In genomic region chr4:6926681-6927478, GRCh38 we compare ENCODE assay signal across 1 cellular context.
TF ChIP-seq lines count a peak whose summit lies in the region.

No MANE protein-coding gene starts in this region.

TF ChIP-seq in HepG2, 621 proteins besides CTCF, POLR2A, EP300 and RAD21 (continued from another document and continues in another):
- TF ChIP-seq ZNF687 (CRISPR knock-in tag; IDR thresholded peaks at IDR 0.05) (peak; percentile 85), ZNF768 (CRISPR knock-in tag; IDR thresholded peaks at IDR 0.05) (peak; percentile 18; the same call in 1 of the 2 replicates), ZNF597 (CRISPR knock-in tag; IDR thresholded peaks at IDR 0.05) (no peak), PRPF4 (IDR thresholded peaks at IDR 0.05; ENCODE audit: low read depth, low read length, poor library complexity, severe bottlenecking) (no peak), U2AF1 (optimal IDR thresholded peaks at IDR 0.05; ENCODE audit: low read depth, low read length) (no peak), ZNF660 (CRISPR knock-in tag; IDR thresholded peaks at IDR 0.05; ENCODE audit: borderline replicate concordance, low read depth) (no peak), ZBED4 (CRISPR knock-in tag; IDR thresholded peaks at IDR 0.05; ENCODE audit: borderline replicate concordance) (0 out of 2 replicates have a peak, but pooled peaks have one; percentile 25), SAP130 (CRISPR knock-in tag; IDR thresholded peaks at IDR 0.05; ENCODE audit: low read depth) (peak; percentile 81), ASH2L (IDR thresholded peaks at IDR 0.05; ENCODE audit: insufficient read length, low read depth, low read length) (peak; percentile 24), ZBTB37 (CRISPR knock-in tag; IDR thresholded peaks at IDR 0.05) (no peak), SOX13 (IDR thresholded peaks at IDR 0.05) (no peak), SOX13 (CRISPR knock-in tag; conservative IDR thresholded peaks at IDR 0.05 in 1 of 2, IDR thresholded peaks at IDR 0.05 in 1 of 2) (peak in 1 of 2 experiments; percentile 51; a peak in 1 of 4 replicates), SETDB1 (CRISPR knock-in tag; IDR thresholded peaks at IDR 0.05; ENCODE audit: borderline replicate concordance) (no peak), FUBP1 (CRISPR knock-in tag; IDR thresholded peaks at IDR 0.05; ENCODE audit: borderline replicate concordance) (no peak), KMT2B (CRISPR knock-in tag; IDR thresholded peaks at IDR 0.05) (peak; percentile 48; the same call in 1 of the 2 replicates), ZNF703 (CRISPR knock-in tag; IDR thresholded peaks at IDR 0.05; ENCODE audit: borderline replicate concordance) (no peak), RELA (CRISPR knock-in tag; IDR thresholded peaks at IDR 0.05) (no peak), ZNF446 (CRISPR knock-in tag; IDR thresholded peaks at IDR 0.05) (no peak), NFKB2 (CRISPR knock-in tag; IDR thresholded peaks at IDR 0.05; ENCODE audit: borderline replicate concordance) (no peak; the same call in 1 of the 2 replicates), RORA (CRISPR knock-in tag; IDR thresholded peaks at IDR 0.05) (no peak), MLX (CRISPR knock-in tag; IDR thresholded peaks at IDR 0.05) (no peak), MAX (IDR thresholded peaks at IDR 0.05) (peak; percentile 51; the same call in 1 of the 2 replicates), NFYB (CRISPR knock-in tag; IDR thresholded peaks at IDR 0.05) (no peak), ZNF577 (CRISPR knock-in tag; IDR thresholded peaks at IDR 0.05; ENCODE audit: borderline replicate concordance, low read depth) (no peak), NFIC (IDR thresholded peaks at IDR 0.05; ENCODE audit: low read length) (no peak), HOXA9 (CRISPR knock-in tag; IDR thresholded peaks at IDR 0.05; ENCODE audit: borderline replicate concordance) (no peak), NCOA2 (CRISPR knock-in tag; IDR thresholded peaks at IDR 0.05) (peak; percentile 44), ZNF18 (CRISPR knock-in tag; IDR thresholded peaks at IDR 0.05; ENCODE audit: insufficient replicate concordance) (no peak), ZBTB2 (CRISPR knock-in tag; IDR thresholded peaks at IDR 0.05; ENCODE audit: low read depth) (no peak), NCOR1 (IDR thresholded peaks at IDR 0.05; ENCODE audit: borderline replicate concordance, low read length) (peak; percentile 61; the same call in 1 of the 2 replicates), ZNF331 (CRISPR knock-in tag; IDR thresholded peaks at IDR 0.05) (peak; percentile 12; the same call in 1 of the 2 replicates), RARA (CRISPR knock-in tag; IDR thresholded peaks at IDR 0.05) (peak; percentile 75), ZNF232 (CRISPR knock-in tag; IDR thresholded peaks at IDR 0.05; ENCODE audit: borderline replicate concordance) (no peak), ZNF263 (CRISPR knock-in tag; IDR thresholded peaks at IDR 0.05) (peak; percentile 61; the same call in 1 of the 2 replicates)
- TF ChIP-seq, protein P1, sequence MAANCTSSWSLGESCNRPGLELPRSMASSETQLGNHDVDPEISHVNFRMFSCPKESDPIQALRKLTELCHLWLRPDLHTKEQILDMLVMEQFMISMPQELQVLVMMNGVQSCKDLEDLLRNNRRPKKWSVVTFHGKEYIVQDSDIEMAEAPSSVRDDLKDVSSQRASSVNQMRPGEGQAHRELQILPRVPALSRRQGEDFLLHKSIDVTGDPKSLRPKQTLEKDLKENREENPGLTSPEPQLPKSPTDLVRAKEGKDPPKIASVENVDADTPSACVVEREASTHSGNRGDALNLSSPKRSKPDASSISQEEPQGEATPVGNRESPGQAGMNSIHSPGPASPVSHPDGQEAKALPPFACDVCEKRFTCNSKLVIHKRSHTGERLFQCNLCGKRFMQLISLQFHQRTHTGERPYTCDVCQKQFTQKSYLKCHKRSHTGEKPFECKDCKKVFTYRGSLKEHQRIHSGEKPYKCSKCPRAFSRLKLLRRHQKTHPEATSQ (CRISPR knock-in tag; IDR thresholded peaks at IDR 0.05; ENCODE audit: borderline replicate concordance) = peak; percentile 55; the same call in 1 of the 2 replicates
- TF ChIP-seq, protein P2, sequence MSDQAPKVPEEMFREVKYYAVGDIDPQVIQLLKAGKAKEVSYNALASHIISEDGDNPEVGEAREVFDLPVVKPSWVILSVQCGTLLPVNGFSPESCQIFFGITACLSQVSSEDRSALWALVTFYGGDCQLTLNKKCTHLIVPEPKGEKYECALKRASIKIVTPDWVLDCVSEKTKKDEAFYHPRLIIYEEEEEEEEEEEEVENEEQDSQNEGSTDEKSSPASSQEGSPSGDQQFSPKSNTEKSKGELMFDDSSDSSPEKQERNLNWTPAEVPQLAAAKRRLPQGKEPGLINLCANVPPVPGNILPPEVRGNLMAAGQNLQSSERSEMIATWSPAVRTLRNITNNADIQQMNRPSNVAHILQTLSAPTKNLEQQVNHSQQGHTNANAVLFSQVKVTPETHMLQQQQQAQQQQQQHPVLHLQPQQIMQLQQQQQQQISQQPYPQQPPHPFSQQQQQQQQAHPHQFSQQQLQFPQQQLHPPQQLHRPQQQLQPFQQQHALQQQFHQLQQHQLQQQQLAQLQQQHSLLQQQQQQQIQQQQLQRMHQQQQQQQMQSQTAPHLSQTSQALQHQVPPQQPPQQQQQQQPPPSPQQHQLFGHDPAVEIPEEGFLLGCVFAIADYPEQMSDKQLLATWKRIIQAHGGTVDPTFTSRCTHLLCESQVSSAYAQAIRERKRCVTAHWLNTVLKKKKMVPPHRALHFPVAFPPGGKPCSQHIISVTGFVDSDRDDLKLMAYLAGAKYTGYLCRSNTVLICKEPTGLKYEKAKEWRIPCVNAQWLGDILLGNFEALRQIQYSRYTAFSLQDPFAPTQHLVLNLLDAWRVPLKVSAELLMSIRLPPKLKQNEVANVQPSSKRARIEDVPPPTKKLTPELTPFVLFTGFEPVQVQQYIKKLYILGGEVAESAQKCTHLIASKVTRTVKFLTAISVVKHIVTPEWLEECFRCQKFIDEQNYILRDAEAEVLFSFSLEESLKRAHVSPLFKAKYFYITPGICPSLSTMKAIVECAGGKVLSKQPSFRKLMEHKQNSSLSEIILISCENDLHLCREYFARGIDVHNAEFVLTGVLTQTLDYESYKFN (CRISPR knock-in tag; conservative IDR thresholded peaks at IDR 0.05) = peak; percentile 73
